In genomic region chr2:238492905-238493304, GRCh38 we compare ENCODE assay signal across 24 cellular contexts.
DNase-seq lines count a peak whose midpoint lies in the region; ATAC-seq, FAIRE-seq and TF ChIP-seq lines count a peak whose summit lies in the region.
"Had no signal": no experiment of that assay in that cellular context is flagged by ENCODE, and none has a peak within 500 bp of the region (broad histone marks: within the 10 kb centered on the region; RNA-seq: fewer than 3 reads in every experiment).

No MANE protein-coding gene starts in this region.

- no peak for TF ChIP-seq POLR2A in heart left ventricle (IDR thresholded peaks at IDR 0.05)
- TF ChIP-seq POLR2A in stomach (IDR thresholded peaks at IDR 0.05): no peak
- TF ChIP-seq POLR2A in GM12891 (IDR thresholded peaks at IDR 0.05; ENCODE audit: low read depth, low read length): no peak

- TF ChIP-seq EP300 in stomach (IDR thresholded peaks at IDR 0.05): no peak

- H3K27ac Mint-ChIP-seq in activated naive CD8-positive, alpha-beta T cell treated with anti-CD3 and anti-CD28 coated beads for 36 hours: peak overlapping the region; percentile 18
- H3K27ac Mint-ChIP-seq: activated B cell treated with CpG ODN at 0.5 μM for 24 hours; dendritic cell treated with granulocyte-macrophage colony-stimulating factor and Interleukin-4, amounts not matched to agents 40 ng/mL and 50 ng/mL, for 4 days had no signal

- H3K9me3 ChIP-seq in heart left ventricle (no peaks in the 10 kb centered on the region), mesodermal cell (ENCODE audit: control insufficient read depth, low read length) (no peaks in the 10 kb centered on the region), stomach (no peaks in the 10 kb centered on the region)
- H3K9me3 ChIP-seq: right lobe of liver, thyroid gland had no signal

- no peaks in the 10 kb centered on the region for H3K36me3 Mint-ChIP-seq in activated naive CD8-positive, alpha-beta T cell treated with anti-CD3 and anti-CD28 coated beads for 36 hours

- 58 to 72% (median 67%) methylated on average over 4 of the region's 4 CpGs for WGBS in heart left ventricle, 4 donors
- WGBS in mesodermal cell (ENCODE audit: insufficient coverage in 2 of 2), 2 experiments: 69 to 94% methylated on average over 3 to 4 of the region's 4 CpGs
- WGBS in stomach, 5 donors: 50 to 60% (median 54%) methylated on average over 3 to 4 of the region's 4 CpGs

- H3K4me3 ChIP-seq in heart left ventricle (no peak overlapping the region), mesodermal cell (ENCODE audit: extremely low read depth, insufficient read depth, low read length, poor library complexity, severe bottlenecking) (no peak overlapping the region), stomach (no peak overlapping the region)
- H3K4me3 ChIP-seq: cardiac muscle cell, right lobe of liver, thyroid gland had no signal

- TF ChIP-seq CTCF in heart left ventricle (IDR thresholded peaks at IDR 0.05) (no peak), stomach (IDR thresholded peaks at IDR 0.05) (no peak)

- no peaks in the 10 kb centered on the region for H3K27me3 Mint-ChIP-seq in activated naive CD8-positive, alpha-beta T cell treated with anti-CD3 and anti-CD28 coated beads for 36 hours

- H3K4me1 ChIP-seq in heart left ventricle: no peaks in the 10 kb centered on the region
- no peaks in the 10 kb centered on the region for H3K4me1 ChIP-seq in mesodermal cell (ENCODE audit: control insufficient read depth, insufficient read depth, low read length, poor library complexity, severe bottlenecking)
- H3K4me1 ChIP-seq in stomach: peaks cover 0 to 3% (median 0%) of the 10 kb centered on the region in 4 donors
- H3K4me1 ChIP-seq: right lobe of liver, thyroid gland had no signal

- H3K27ac ChIP-seq in heart left ventricle (peak overlapping the region in 1 of 12 donors; percentile 7), mesodermal cell (ENCODE audit: low read depth, low read length, severe bottlenecking) (peak overlapping the region; percentile 5), stomach (no peak overlapping the region)
- H3K27ac ChIP-seq: cardiac muscle cell, right lobe of liver, thyroid gland had no signal

- H3K36me3 ChIP-seq in heart left ventricle (no peaks in the 10 kb centered on the region), mesodermal cell (ENCODE audit: control insufficient read depth, insufficient read depth, low read length) (no peaks in the 10 kb centered on the region), stomach (no peaks in the 10 kb centered on the region)
- H3K36me3 ChIP-seq: cardiac muscle cell, right lobe of liver, thyroid gland had no signal

- intact Hi-C loops in cardiac septum (cut with DNase I) (no loop called here), heart left ventricle (cut with DNase I) (no loop called here), stomach (cut with DNase I; ENCODE audit: low total_unique reads) (no loop called here)

- H3K9me3 Mint-ChIP-seq in activated naive CD8-positive, alpha-beta T cell treated with anti-CD3 and anti-CD28 coated beads for 36 hours: no peaks in the 10 kb centered on the region
- H3K9me3 Mint-ChIP-seq: activated B cell treated with CpG ODN at 0.5 μM for 24 hours; dendritic cell treated with granulocyte-macrophage colony-stimulating factor and Interleukin-4, amounts not matched to agents 40 ng/mL and 50 ng/mL, for 4 days had no signal

- DNase-seq in cardiac septum (ENCODE audit: low spot score) (peak; percentile 35), heart left ventricle (no peak), stomach (peak; percentile 9), GM12891 (ENCODE audit: insufficient read length, low spot score) (no peak), iPS-NIHi7 (ENCODE audit: extremely low spot score) (no peak)
- no peak for DNase-seq in activated naive CD8-positive, alpha-beta T cell treated with anti-CD3 and anti-CD28 coated beads for 36 hours
- DNase-seq in stimulated activated CD8-positive, alpha-beta memory T cell treated with anti-CD3 and anti-CD28 coated beads, Interleukin-4, amount 100 ng/mL, for 48 hours: no peak
- DNase-seq: ACHN; activated B cell treated with CpG ODN at 0.5 μM for 24 hours; activated gamma-delta T cell treated with Interleukin-2 at 50 U/mL for 16 hours; C1 segment of cervical spinal cord; kidney glomerular epithelial cell; mammary epithelial cell; NCI-H1417 treated with DMSO at 0.1 percent for 48 hours; NCI-H2081 treated with DMSO at 0.1 percent for 48 hours; NCI-H774; right lobe of liver; stimulated activated CD4-positive, alpha-beta T cell treated with anti-CD3 and anti-CD28 coated beads, Interleukin-4, amount 100 ng/mL, for 4 hours; stimulated activated naive CD4-positive, alpha-beta T cell treated with Interleukin-2 at 50 U/mL for 16 hours; thyroid gland had no signal

- no peak for ATAC-seq in heart left ventricle
- ATAC-seq: right lobe of liver had no signal

- H3K27me3 ChIP-seq in heart left ventricle (peaks cover 0 to 21% (median 0%) of the 10 kb centered on the region in 9 donors), stomach (no peaks in the 10 kb centered on the region)
- H3K27me3 ChIP-seq: cardiac muscle cell, right lobe of liver, thyroid gland had no signal

- peaks cover 28% of the 10 kb centered on the region for H3K4me1 Mint-ChIP-seq in activated naive CD8-positive, alpha-beta T cell treated with anti-CD3 and anti-CD28 coated beads for 36 hours

- no peak for FAIRE-seq in GM12891 (lab: Jason Lieb, UNC)
- FAIRE-seq: GM19239 had no signal

- H3K4me3 Mint-ChIP-seq in activated naive CD8-positive, alpha-beta T cell treated with anti-CD3 and anti-CD28 coated beads for 36 hours: no peak overlapping the region
- H3K4me3 Mint-ChIP-seq: activated B cell treated with CpG ODN at 0.5 μM for 24 hours; dendritic cell treated with granulocyte-macrophage colony-stimulating factor and Interleukin-4, amounts not matched to agents 40 ng/mL and 50 ng/mL, for 4 days had no signal

TF ChIP-seq in GM12891, 5 proteins besides CTCF, POLR2A, EP300 and RAD21:
- TF ChIP-seq POLR2AphosphoS5 (IDR thresholded peaks at IDR 0.05; ENCODE audit: low read depth, low read length): no peak
- TF ChIP-seq PAX5 (IDR thresholded peaks at IDR 0.05; ENCODE audit: insufficient read depth, low read length, severe bottlenecking): no peak
- TF ChIP-seq TAF1 (IDR thresholded peaks at IDR 0.05; ENCODE audit: low read depth, low read length): no peak
- TF ChIP-seq SPI1 (IDR thresholded peaks at IDR 0.05; ENCODE audit: low read depth, low read length): no peak
- TF ChIP-seq POU2F2 (IDR thresholded peaks at IDR 0.05; ENCODE audit: low read depth, low read length): no peak

Comparison
In these comparisons a context has a peak if more than half of its experiments do, and no peak if none do; other contexts are left out.
1. DNase-seq: peak in cardiac septum (single experiment) and stomach (single experiment); none in heart left ventricle (0 of 5), activated naive CD8-positive, alpha-beta T cell treated with anti-CD3 and anti-CD28 coated beads for 36 hours (single experiment), GM12891 (single experiment), iPS-NIHi7 (single experiment) and stimulated activated CD8-positive, alpha-beta memory T cell treated with anti-CD3 and anti-CD28 coated beads, Interleukin-4, amount 100 ng/mL, for 48 hours (single experiment).